In genomic region chr3:4994144-4994730, GRCh38 we compare ENCODE assay signal across 9 cellular contexts. TPM values are rescaled to one million over a fixed set of nuclear protein-coding genes. Genes with fewer than 3 reads are reported as not detected.
A peak's percentile ranks its signal among the peaks of the same experiment; 100 is the strongest.
DNase-seq lines count a peak whose midpoint lies in the region; ATAC-seq and TF ChIP-seq lines count a peak whose summit lies in the region.
"Had no signal": no experiment of that assay in that cellular context is flagged by ENCODE, and none has a peak within 500 bp of the region (broad histone marks: within the 10 kb centered on the region; RNA-seq: fewer than 3 reads in every experiment).

No MANE protein-coding gene starts in this region.

- peaks cover 0 to 33% of the 10 kb centered on the region in 2 donors for H3K4me1 ChIP-seq in right atrium auricular region
- H3K4me1 ChIP-seq in muscle layer of duodenum (ENCODE audit: control insufficient read depth in 1 of 2, insufficient read depth in 2 of 2, low read length in 2 of 2): peaks cover 0 to 3% of the 10 kb centered on the region in 2 donors

- H3K4me3 ChIP-seq in right atrium auricular region: no peak overlapping the region
- H3K4me3 ChIP-seq in astrocyte of the spinal cord (ENCODE audit: low read depth, low read length): no peak overlapping the region
- no peak overlapping the region for H3K4me3 ChIP-seq in muscle layer of duodenum (ENCODE audit: low read depth in 1 of 2, low read length in 2 of 2)

- H3K9me3 ChIP-seq in right atrium auricular region (no peaks in the 10 kb centered on the region), muscle layer of duodenum (ENCODE audit: control insufficient read depth in 1 of 2, low read length in 2 of 2) (no peaks in the 10 kb centered on the region)

- DNase-seq in right atrium auricular region (ENCODE audit: low spot score) (peak; percentile 40), Right ventricle myocardium inferior (ENCODE audit: missing footprints) (no peak), astrocyte of the spinal cord (ENCODE audit: low read depth, low spot score) (peak; percentile 49), activated gamma-delta T cell treated with Interleukin-2 at 50 U/mL for 16 hours (no peak), left colon (no peak)
- DNase-seq: effector CD8-positive, alpha-beta T cell had no signal

- intact Hi-C loops in Right ventricle myocardium inferior (cut with DNase I): no loop called here
- intact Hi-C loops in left colon (cut with DNase I, micrococcal nuclease): no loop called here

- no peaks in the 10 kb centered on the region for H3K27me3 ChIP-seq in right atrium auricular region
- H3K27me3 ChIP-seq in muscle layer of duodenum (ENCODE audit: low read depth, low read length): no peaks in the 10 kb centered on the region

- ATAC-seq in Right ventricle myocardium inferior (no peak), left colon (no peak), GM21576 (IDR thresholded peaks at IDR 0.05; ENCODE audit: unreplicated experiment) (no peak), HG02642 (IDR thresholded peaks at IDR 0.05; ENCODE audit: poor library complexity, unreplicated experiment) (no peak)

- peak overlapping the region; percentile 73 to 78 for H3K27ac ChIP-seq in right atrium auricular region
- peak overlapping the region; percentile 37 for H3K27ac ChIP-seq in muscle layer of duodenum (ENCODE audit: low read length)

- H3K36me3 ChIP-seq in right atrium auricular region: no peaks in the 10 kb centered on the region
- H3K36me3 ChIP-seq in muscle layer of duodenum (ENCODE audit: control insufficient read depth in 1 of 2, insufficient read depth in 2 of 2, low read length in 2 of 2): no peaks in the 10 kb centered on the region

- in situ Hi-C loops in astrocyte of the spinal cord (cut with HindIII; ENCODE audit: low sequenced_read_pairs): loop anchor here (25.0 kb wide), 1 partner anchor 282 kb away; no protein-coding TSS in a partner anchor

- TF ChIP-seq CTCF in right atrium auricular region (IDR thresholded peaks at IDR 0.05) (no peak), astrocyte of the spinal cord (IDR thresholded peaks at IDR 0.05; ENCODE audit: low read depth, low read length) (no peak)

RNA-seq across cellular contexts. Expression of gene BHLHE40, which starts 15.0 kb away (rescaled TPM):
- total RNA-seq in right atrium auricular region (10 to 100 TPM; 32.3 to 49.5 TPM), Right ventricle myocardium inferior (26.9 TPM), left colon (10 to 100 TPM; 40.8 to 74.0 TPM)

Comparison
In these comparisons a context has a peak if more than half of its experiments do, and no peak if none do; other contexts are left out.
1. DNase-seq: peak in right atrium auricular region (single experiment) and astrocyte of the spinal cord (single experiment); none in Right ventricle myocardium inferior (single experiment), activated gamma-delta T cell treated with Interleukin-2 at 50 U/mL for 16 hours (single experiment) and left colon (0 of 2).